In the genomic region with DNA sequence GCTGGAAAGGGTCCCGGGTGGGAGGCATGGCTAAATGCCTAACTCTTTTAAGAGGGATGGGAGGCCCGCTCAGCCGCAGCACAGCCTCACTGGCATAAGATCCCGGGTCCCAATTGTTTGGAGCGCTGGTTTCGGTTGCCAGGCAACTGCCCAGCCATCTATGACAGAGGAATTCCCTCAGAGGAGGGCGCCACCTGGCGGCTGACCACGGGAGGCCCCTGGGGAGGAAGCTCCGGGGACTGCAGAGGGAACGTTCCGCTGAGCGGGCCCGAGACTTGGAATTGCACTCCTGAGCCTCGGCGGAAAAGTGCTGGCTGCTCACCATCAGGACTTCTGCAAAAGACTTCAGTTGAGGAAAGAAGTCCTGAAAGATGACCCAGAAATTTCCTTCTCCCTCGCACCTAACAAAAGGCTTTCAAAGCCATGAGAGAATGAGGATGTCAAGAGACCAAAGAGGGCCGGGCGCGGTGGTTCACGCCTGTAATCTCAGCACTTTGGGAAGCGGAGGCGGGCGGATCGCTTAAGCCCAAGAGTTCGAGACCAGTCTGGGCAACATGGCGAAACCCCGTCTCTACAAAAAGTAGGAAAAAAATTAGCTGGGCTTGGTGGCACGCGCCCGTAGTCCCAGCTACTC, we compare ENCODE assay signal across 1 cellular context.
TF ChIP-seq lines count a peak whose summit lies in the region.

No MANE protein-coding gene starts in this region.

TF ChIP-seq in K562, 482 proteins besides CTCF, POLR2A, EP300 and RAD21 (continues in another document):
- peak in 1 of 2 experiments; percentile 20 for TF ChIP-seq E2F6 (IDR thresholded peaks at IDR 0.05; ENCODE audit: borderline replicate concordance in 1 of 2, extremely low read depth in 1 of 2, insufficient read depth in 1 of 2, insufficient read length in 1 of 2, low read depth in 1 of 2, low read length in 1 of 2, poor library complexity in 1 of 2, severe bottlenecking in 1 of 2)
- TF ChIP-seq DPF2 (IDR thresholded peaks at IDR 0.05) = no peak
- TF ChIP-seq TAF9B (IDR thresholded peaks at IDR 0.05; ENCODE audit: partially characterized antibody) = no peak
- no peak; the same call in 1 of the 2 replicates for TF ChIP-seq ELF1 (tag; IDR thresholded peaks at IDR 0.05)
- TF ChIP-seq FOSL1 (tag; conservative IDR thresholded peaks at IDR 0.05) = 0 out of 2 replicates have a peak, but pooled peaks have one; percentile 23
- TF ChIP-seq SMAD1 (IDR thresholded peaks at IDR 0.05; ENCODE audit: low read depth, low read length, partially characterized antibody) = peak; percentile 48
- no peak for TF ChIP-seq NELFE (IDR thresholded peaks at IDR 0.05; ENCODE audit: insufficient read depth, insufficient read length)
- peak; percentile 90 for TF ChIP-seq SMC3 (conservative IDR thresholded peaks at IDR 0.05; ENCODE audit: insufficient read depth, low read depth, low read length)
- TF ChIP-seq, protein P1, sequence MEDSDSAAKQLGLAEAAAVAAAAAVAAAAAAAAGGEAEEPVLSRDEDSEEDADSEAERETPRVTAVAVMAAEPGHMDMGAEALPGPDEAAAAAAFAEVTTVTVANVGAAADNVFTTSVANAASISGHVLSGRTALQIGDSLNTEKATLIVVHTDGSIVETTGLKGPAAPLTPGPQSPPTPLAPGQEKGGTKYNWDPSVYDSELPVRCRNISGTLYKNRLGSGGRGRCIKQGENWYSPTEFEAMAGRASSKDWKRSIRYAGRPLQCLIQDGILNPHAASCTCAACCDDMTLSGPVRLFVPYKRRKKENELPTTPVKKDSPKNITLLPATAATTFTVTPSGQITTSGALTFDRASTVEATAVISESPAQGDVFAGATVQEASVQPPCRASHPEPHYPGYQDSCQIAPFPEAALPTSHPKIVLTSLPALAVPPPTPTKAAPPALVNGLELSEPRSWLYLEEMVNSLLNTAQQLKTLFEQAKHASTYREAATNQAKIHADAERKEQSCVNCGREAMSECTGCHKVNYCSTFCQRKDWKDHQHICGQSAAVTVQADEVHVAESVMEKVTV (CRISPR knock-in tag; IDR thresholded peaks at IDR 0.05) = peak; percentile 41
- TF ChIP-seq CC2D1A (IDR thresholded peaks at IDR 0.05) = peak; percentile 58
- TF ChIP-seq, protein P2, sequence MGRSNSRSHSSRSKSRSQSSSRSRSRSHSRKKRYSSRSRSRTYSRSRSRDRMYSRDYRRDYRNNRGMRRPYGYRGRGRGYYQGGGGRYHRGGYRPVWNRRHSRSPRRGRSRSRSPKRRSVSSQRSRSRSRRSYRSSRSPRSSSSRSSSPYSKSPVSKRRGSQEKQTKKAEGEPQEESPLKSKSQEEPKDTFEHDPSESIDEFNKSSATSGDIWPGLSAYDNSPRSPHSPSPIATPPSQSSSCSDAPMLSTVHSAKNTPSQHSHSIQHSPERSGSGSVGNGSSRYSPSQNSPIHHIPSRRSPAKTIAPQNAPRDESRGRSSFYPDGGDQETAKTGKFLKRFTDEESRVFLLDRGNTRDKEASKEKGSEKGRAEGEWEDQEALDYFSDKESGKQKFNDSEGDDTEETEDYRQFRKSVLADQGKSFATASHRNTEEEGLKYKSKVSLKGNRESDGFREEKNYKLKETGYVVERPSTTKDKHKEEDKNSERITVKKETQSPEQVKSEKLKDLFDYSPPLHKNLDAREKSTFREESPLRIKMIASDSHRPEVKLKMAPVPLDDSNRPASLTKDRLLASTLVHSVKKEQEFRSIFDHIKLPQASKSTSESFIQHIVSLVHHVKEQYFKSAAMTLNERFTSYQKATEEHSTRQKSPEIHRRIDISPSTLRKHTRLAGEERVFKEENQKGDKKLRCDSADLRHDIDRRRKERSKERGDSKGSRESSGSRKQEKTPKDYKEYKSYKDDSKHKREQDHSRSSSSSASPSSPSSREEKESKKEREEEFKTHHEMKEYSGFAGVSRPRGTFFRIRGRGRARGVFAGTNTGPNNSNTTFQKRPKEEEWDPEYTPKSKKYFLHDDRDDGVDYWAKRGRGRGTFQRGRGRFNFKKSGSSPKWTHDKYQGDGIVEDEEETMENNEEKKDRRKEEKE (IDR thresholded peaks at IDR 0.05; ENCODE audit: borderline replicate concordance in 1 of 2, control insufficient read depth in 1 of 2, low read depth in 2 of 2, low read length in 1 of 2) = 0 out of 4 replicates have a peak, but pooled peaks of 1 of the 2 experiments have one; percentile 60
- TF ChIP-seq NCOA1 (IDR thresholded peaks at IDR 0.05; ENCODE audit: low read depth) = 0 out of 2 replicates have a peak, but pooled peaks have one; percentile 12
- TF ChIP-seq RBM22 (IDR thresholded peaks at IDR 0.05; ENCODE audit: low read depth, low read length, poor library complexity, severe bottlenecking) = peak; percentile 19
- TF ChIP-seq NCOA6 (IDR thresholded peaks at IDR 0.05) = no peak
- TF ChIP-seq, protein P3, sequence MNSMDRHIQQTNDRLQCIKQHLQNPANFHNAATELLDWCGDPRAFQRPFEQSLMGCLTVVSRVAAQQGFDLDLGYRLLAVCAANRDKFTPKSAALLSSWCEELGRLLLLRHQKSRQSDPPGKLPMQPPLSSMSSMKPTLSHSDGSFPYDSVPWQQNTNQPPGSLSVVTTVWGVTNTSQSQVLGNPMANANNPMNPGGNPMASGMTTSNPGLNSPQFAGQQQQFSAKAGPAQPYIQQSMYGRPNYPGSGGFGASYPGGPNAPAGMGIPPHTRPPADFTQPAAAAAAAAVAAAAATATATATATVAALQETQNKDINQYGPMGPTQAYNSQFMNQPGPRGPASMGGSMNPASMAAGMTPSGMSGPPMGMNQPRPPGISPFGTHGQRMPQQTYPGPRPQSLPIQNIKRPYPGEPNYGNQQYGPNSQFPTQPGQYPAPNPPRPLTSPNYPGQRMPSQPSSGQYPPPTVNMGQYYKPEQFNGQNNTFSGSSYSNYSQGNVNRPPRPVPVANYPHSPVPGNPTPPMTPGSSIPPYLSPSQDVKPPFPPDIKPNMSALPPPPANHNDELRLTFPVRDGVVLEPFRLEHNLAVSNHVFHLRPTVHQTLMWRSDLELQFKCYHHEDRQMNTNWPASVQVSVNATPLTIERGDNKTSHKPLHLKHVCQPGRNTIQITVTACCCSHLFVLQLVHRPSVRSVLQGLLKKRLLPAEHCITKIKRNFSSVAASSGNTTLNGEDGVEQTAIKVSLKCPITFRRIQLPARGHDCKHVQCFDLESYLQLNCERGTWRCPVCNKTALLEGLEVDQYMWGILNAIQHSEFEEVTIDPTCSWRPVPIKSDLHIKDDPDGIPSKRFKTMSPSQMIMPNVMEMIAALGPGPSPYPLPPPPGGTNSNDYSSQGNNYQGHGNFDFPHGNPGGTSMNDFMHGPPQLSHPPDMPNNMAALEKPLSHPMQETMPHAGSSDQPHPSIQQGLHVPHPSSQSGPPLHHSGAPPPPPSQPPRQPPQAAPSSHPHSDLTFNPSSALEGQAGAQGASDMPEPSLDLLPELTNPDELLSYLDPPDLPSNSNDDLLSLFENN (IDR thresholded peaks at IDR 0.05; ENCODE audit: low read depth in 2 of 2, low read length in 2 of 2) = peak in 1 of 2 experiments; percentile 19; a peak in 1 of 4 replicates
- TF ChIP-seq, protein P4, sequence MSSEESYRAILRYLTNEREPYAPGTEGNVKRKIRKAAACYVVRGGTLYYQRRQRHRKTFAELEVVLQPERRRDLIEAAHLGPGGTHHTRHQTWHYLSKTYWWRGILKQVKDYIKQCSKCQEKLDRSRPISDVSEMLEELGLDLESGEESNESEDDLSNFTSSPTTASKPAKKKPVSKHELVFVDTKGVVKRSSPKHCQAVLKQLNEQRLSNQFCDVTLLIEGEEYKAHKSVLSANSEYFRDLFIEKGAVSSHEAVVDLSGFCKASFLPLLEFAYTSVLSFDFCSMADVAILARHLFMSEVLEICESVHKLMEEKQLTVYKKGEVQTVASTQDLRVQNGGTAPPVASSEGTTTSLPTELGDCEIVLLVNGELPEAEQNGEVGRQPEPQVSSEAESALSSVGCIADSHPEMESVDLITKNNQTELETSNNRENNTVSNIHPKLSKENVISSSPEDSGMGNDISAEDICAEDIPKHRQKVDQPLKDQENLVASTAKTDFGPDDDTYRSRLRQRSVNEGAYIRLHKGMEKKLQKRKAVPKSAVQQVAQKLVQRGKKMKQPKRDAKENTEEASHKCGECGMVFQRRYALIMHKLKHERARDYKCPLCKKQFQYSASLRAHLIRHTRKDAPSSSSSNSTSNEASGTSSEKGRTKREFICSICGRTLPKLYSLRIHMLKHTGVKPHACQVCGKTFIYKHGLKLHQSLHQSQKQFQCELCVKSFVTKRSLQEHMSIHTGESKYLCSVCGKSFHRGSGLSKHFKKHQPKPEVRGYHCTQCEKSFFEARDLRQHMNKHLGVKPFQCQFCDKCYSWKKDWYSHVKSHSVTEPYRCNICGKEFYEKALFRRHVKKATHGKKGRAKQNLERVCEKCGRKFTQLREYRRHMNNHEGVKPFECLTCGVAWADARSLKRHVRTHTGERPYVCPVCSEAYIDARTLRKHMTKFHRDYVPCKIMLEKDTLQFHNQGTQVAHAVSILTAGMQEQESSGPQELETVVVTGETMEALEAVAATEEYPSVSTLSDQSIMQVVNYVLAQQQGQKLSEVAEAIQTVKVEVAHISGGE (CRISPR knock-in tag; IDR thresholded peaks at IDR 0.05) = peak in 1 of 3 experiments; percentile 74; a peak in 1 of 6 replicates
- peak; percentile 93 for TF ChIP-seq FOXJ2 (tag; IDR thresholded peaks at IDR 0.05)
- TF ChIP-seq CREM (IDR thresholded peaks at IDR 0.05; ENCODE audit: low read depth) = peak; percentile 48
- no peak for TF ChIP-seq SRSF7 (optimal IDR thresholded peaks at IDR 0.05; ENCODE audit: low read depth, low read length)
- TF ChIP-seq CBX2 (IDR thresholded peaks at IDR 0.05; ENCODE audit: insufficient read depth, low read length, poor library complexity, severe bottlenecking) = no peak
- TF ChIP-seq, protein P5, sequence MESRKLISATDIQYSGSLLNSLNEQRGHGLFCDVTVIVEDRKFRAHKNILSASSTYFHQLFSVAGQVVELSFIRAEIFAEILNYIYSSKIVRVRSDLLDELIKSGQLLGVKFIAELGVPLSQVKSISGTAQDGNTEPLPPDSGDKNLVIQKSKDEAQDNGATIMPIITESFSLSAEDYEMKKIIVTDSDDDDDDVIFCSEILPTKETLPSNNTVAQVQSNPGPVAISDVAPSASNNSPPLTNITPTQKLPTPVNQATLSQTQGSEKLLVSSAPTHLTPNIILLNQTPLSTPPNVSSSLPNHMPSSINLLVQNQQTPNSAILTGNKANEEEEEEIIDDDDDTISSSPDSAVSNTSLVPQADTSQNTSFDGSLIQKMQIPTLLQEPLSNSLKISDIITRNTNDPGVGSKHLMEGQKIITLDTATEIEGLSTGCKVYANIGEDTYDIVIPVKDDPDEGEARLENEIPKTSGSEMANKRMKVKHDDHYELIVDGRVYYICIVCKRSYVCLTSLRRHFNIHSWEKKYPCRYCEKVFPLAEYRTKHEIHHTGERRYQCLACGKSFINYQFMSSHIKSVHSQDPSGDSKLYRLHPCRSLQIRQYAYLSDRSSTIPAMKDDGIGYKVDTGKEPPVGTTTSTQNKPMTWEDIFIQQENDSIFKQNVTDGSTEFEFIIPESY (CRISPR knock-in tag; IDR thresholded peaks at IDR 0.05) = peak; percentile 58; the same call in 1 of the 2 replicates
- TF ChIP-seq CTBP1 (IDR thresholded peaks at IDR 0.05; ENCODE audit: borderline replicate concordance) = peak; percentile 82
- TF ChIP-seq, protein P6, sequence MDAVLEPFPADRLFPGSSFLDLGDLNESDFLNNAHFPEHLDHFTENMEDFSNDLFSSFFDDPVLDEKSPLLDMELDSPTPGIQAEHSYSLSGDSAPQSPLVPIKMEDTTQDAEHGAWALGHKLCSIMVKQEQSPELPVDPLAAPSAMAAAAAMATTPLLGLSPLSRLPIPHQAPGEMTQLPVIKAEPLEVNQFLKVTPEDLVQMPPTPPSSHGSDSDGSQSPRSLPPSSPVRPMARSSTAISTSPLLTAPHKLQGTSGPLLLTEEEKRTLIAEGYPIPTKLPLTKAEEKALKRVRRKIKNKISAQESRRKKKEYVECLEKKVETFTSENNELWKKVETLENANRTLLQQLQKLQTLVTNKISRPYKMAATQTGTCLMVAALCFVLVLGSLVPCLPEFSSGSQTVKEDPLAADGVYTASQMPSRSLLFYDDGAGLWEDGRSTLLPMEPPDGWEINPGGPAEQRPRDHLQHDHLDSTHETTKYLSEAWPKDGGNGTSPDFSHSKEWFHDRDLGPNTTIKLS (IDR thresholded peaks at IDR 0.05; ENCODE audit: borderline replicate concordance, low read depth) = peak; percentile 50; the same call in 1 of the 2 replicates
- TF ChIP-seq UBTF (IDR thresholded peaks at IDR 0.05; ENCODE audit: borderline replicate concordance in 1 of 2, low read depth in 2 of 2, low read length in 2 of 2) = peak; percentile 65 to 81; a peak in 2 of 4 replicates
- TF ChIP-seq DMBX1 (CRISPR knock-in tag; IDR thresholded peaks at IDR 0.05; ENCODE audit: borderline replicate concordance) = 0 out of 2 replicates have a peak, but pooled peaks have one; percentile 8
- TF ChIP-seq JUND (IDR thresholded peaks at IDR 0.05; ENCODE audit: borderline replicate concordance, low read depth, low read length) = peak; percentile 56; the same call in 1 of the 2 replicates
- no peak; the same call in 2 of the 3 replicates for TF ChIP-seq JUND (tag; IDR thresholded peaks at IDR 0.05; ENCODE audit: borderline replicate concordance, low read depth, low read length)
- TF ChIP-seq TEAD1 (CRISPR knock-in tag; IDR thresholded peaks at IDR 0.05) = peak; percentile 38 to 98; a peak in 3 of 4 replicates
- TF ChIP-seq CREB1 (IDR thresholded peaks at IDR 0.05) = 0 out of 2 replicates have a peak, but pooled peaks have one; percentile 25
- 0 out of 2 replicates have a peak, but pooled peaks have one; percentile 45 for TF ChIP-seq CREB1 (CRISPR knock-in tag; IDR thresholded peaks at IDR 0.05)
- no peak for TF ChIP-seq E2F4 (CRISPR knock-in tag; IDR thresholded peaks at IDR 0.05; ENCODE audit: low read depth)
- 0 out of 2 replicates have a peak, but pooled peaks have one; percentile 57 for TF ChIP-seq KDM2B (CRISPR knock-in tag; IDR thresholded peaks at IDR 0.05)
